Comparison of ENCODE assay signal across 17 cellular contexts in genomic region chr11:115497303-115497702, GRCh38. TPM values are rescaled to one million over a fixed set of nuclear protein-coding genes. Genes with fewer than 3 reads are reported as not detected.
DNase-seq lines count a peak whose midpoint lies in the region; ATAC-seq, FAIRE-seq and TF ChIP-seq lines count a peak whose summit lies in the region.
"Had no signal": no experiment of that assay in that cellular context is flagged by ENCODE, and none has a peak within 500 bp of the region (broad histone marks: within the 10 kb centered on the region; RNA-seq: fewer than 3 reads in every experiment).

No MANE protein-coding gene starts in this region.

- peaks cover 54% of the 10 kb centered on the region for H3K4me1 Mint-ChIP-seq in astrocyte (ENCODE audit: low read depth, unreplicated experiment)
- no peaks in the 10 kb centered on the region for H3K4me1 Mint-ChIP-seq in type B pancreatic cell (ENCODE audit: unreplicated experiment)

- peak; percentile 64 for ATAC-seq in GM21526 (IDR thresholded peaks at IDR 0.05; ENCODE audit: low FRiP score, unreplicated experiment)
- ATAC-seq: left cardiac atrium had no signal

- DNase-seq in GM12865 (ENCODE audit: low read depth) = peak; percentile 77
- peak; percentile 60 for DNase-seq in astrocyte (ENCODE audit: low read depth)
- no peak for DNase-seq in NCI-H1436 treated with DMSO at 0.1 percent for 48 hours (lab: John Stamatoyannopoulos, UW)
- no peak for DNase-seq in Peyer's patch
- DNase-seq in type B pancreatic cell (ENCODE audit: extremely low spot score, unreplicated experiment) = no peak
- DNase-seq in activated CD4-positive, alpha-beta T cell treated with anti-CD3 and anti-CD28 coated beads for 1 hour = no peak
- DNase-seq: BE2C; effector CD4-positive, alpha-beta T cell; left cardiac atrium; NCI-H1048; stimulated activated CD4-positive, alpha-beta T cell treated with anti-CD3 and anti-CD28 coated beads, Interleukin-12 subunit alpha, Interleukin-12 subunit beta, amount 100 ng/mL, for 4 hours; T1000 had no signal

- no peak for FAIRE-seq in astrocyte (lab: Jason Lieb, UNC)
- FAIRE-seq: G401.6, RCC 7860 had no signal

- H4K20me1 ChIP-seq in KMS-11 (ENCODE audit: insufficient read depth) (no peaks in the 10 kb centered on the region), astrocyte (ENCODE audit: insufficient read depth, low read length) (peaks cover 46% of the 10 kb centered on the region)

- TF ChIP-seq CTCF in GM12865 (IDR thresholded peaks at IDR 0.05; ENCODE audit: insufficient read depth, low read depth, low read length, missing control alignments) (no peak), KMS-11 (conservative IDR thresholded peaks at IDR 0.05; ENCODE audit: low read depth, low read length) (no peak), astrocyte (IDR thresholded peaks at IDR 0.05; ENCODE audit: insufficient read depth, low read depth, low read length) (no peak), Peyer's patch (IDR thresholded peaks at IDR 0.05) (no peak), type B pancreatic cell (conservative IDR thresholded peaks at IDR 0.05) (no peak)

- H3K27me3 Mint-ChIP-seq in astrocyte (ENCODE audit: low read depth, unreplicated experiment) (no peaks in the 10 kb centered on the region), type B pancreatic cell (no peaks in the 10 kb centered on the region)

- no peak overlapping the region for H3K27ac Mint-ChIP-seq in astrocyte (ENCODE audit: unreplicated experiment)
- no peak overlapping the region for H3K27ac Mint-ChIP-seq in type B pancreatic cell

- H3K9me3 Mint-ChIP-seq in astrocyte (ENCODE audit: unreplicated experiment) (no peaks in the 10 kb centered on the region), type B pancreatic cell (peaks cover 4% of the 10 kb centered on the region)

- TF ChIP-seq POLR2A in Peyer's patch (IDR thresholded peaks at IDR 0.05) = no peak

- H3K36me3 Mint-ChIP-seq in astrocyte (ENCODE audit: low read depth, unreplicated experiment) = peaks cover 9% of the 10 kb centered on the region
- peaks cover 13% of the 10 kb centered on the region for H3K36me3 Mint-ChIP-seq in type B pancreatic cell

- H3K79me2 ChIP-seq in KMS-11 (ENCODE audit: insufficient read depth, low read depth) = peaks cover 56% of the 10 kb centered on the region; the same call in 1 of the 2 replicates
- H3K79me2 ChIP-seq in astrocyte (ENCODE audit: insufficient read depth, low read length) = peaks cover 59% of the 10 kb centered on the region

- H3K9me3 ChIP-seq in astrocyte (ENCODE audit: insufficient read depth, low read depth, low read length) (no peaks in the 10 kb centered on the region), Peyer's patch (no peaks in the 10 kb centered on the region)
- H3K9me3 ChIP-seq: BE2C, vagina had no signal

- H3K4me1 ChIP-seq in KMS-11 (ENCODE audit: low read depth, poor library complexity, severe bottlenecking) (peaks cover 72% of the 10 kb centered on the region), astrocyte (ENCODE audit: insufficient read depth, low read length) (peaks cover 11% of the 10 kb centered on the region), Peyer's patch (peaks cover 0 to 5% (median 0%) of the 10 kb centered on the region in 4 donors)

- peak overlapping the region; percentile 73 for H3K4me2 ChIP-seq in KMS-11
- peak overlapping the region; percentile 17 for H3K4me2 ChIP-seq in astrocyte (ENCODE audit: low read length)

- H3K4me3 Mint-ChIP-seq in astrocyte (ENCODE audit: unreplicated experiment) (no peak overlapping the region), type B pancreatic cell (no peak overlapping the region)

- H2AFZ ChIP-seq in KMS-11 (ENCODE audit: low read depth) = no peak overlapping the region
- no peak overlapping the region for H2AFZ ChIP-seq in astrocyte (ENCODE audit: low read depth, low read length)

- H3K9ac ChIP-seq in KMS-11 = no peak overlapping the region
- no peak overlapping the region for H3K9ac ChIP-seq in astrocyte (ENCODE audit: low read length)

- H3K27me3 ChIP-seq in KMS-11 (ENCODE audit: insufficient read depth, low read depth) (no peaks in the 10 kb centered on the region), astrocyte (ENCODE audit: insufficient read depth, low read length) (no peaks in the 10 kb centered on the region), Peyer's patch (no peaks in the 10 kb centered on the region)
- H3K27me3 ChIP-seq: BE2C, vagina had no signal

- H3K27ac ChIP-seq in KMS-11 (peak overlapping the region; percentile 31; the same call in 1 of the 2 replicates), astrocyte (ENCODE audit: low read depth, low read length) (no peak overlapping the region), Peyer's patch (no peak overlapping the region)
- H3K27ac ChIP-seq: vagina had no signal

- H3K36me3 ChIP-seq in KMS-11 (ENCODE audit: insufficient read depth) (no peaks in the 10 kb centered on the region), astrocyte (ENCODE audit: insufficient read depth, low read length) (no peaks in the 10 kb centered on the region), Peyer's patch (no peaks in the 10 kb centered on the region)
- H3K36me3 ChIP-seq: vagina had no signal

- H3K4me3 ChIP-seq in GM12865 (ENCODE audit: low read depth, low read length) = no peak overlapping the region
- no peak overlapping the region for H3K4me3 ChIP-seq in KMS-11 (IDR thresholded peaks at IDR 0.05; ENCODE audit: insufficient read depth, low read depth, low read length)
- H3K4me3 ChIP-seq in astrocyte (ENCODE audit: insufficient read depth, low read depth, low read length) = no peak overlapping the region
- H3K4me3 ChIP-seq in Peyer's patch = no peak overlapping the region
- H3K4me3 ChIP-seq: vagina had no signal

RNA-seq across cellular contexts. Expression of gene CADM1, which starts 6.9 kb away (rescaled TPM):
- 414 and 491 TPM in 2 replicates for total RNA-seq in astrocyte
- 1 to 10 TPM in 2 of 4 donors, under 1 TPM in 2; 0.38 to 8.3 (median 2.5) TPM for total RNA-seq in Peyer's patch
- total RNA-seq in type B pancreatic cell (ENCODE audit: low replicate concordance) = 102 and 150 TPM in 2 replicates

Comparison
In these comparisons a context has a peak if more than half of its experiments do, and no peak if none do; other contexts are left out.
1. DNase-seq: peak in GM12865 (single experiment) and astrocyte (single experiment); none in NCI-H1436 treated with DMSO at 0.1 percent for 48 hours (single experiment), Peyer's patch (0 of 3), type B pancreatic cell (single experiment) and activated CD4-positive, alpha-beta T cell treated with anti-CD3 and anti-CD28 coated beads for 1 hour (single experiment).
2. RNA of gene CADM1, which starts 6.9 kb away (total RNA-seq): 414 to 491 TPM in astrocyte and 102 to 150 TPM in type B pancreatic cell; 0.38 to 8.3 TPM in Peyer's patch; every median in the first group is over 10 times any median in the second.